ENCODE assay signal across 1 cellular context in the genomic region with DNA sequence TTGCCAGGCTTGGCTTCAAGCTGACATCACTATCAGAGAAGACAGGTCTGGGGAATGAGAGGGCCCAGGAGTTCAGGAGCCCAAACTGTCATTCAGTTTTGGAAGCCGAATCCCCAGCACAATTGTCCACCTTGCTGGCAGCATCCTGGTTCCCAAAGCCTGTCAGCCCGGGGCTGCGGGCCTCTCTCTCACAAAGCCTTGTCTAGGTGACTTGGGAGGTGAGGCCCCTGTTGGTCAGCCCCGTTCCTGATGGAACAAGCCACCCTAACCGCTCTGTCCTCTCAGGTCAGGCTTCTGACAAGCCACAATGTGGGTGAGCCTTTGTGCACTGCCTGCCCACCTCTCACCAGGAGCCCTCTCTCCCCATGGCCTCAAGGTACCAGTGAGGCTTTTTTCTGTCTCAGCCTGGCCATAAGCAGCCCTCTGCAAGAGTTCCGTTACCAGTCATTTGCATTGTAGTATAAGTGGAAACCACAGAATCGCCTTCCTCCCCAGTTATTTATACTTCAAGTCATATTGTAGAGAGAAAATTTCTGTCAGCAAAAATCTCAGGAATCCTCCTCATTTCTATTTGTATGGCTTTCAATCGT.
TF ChIP-seq lines count a peak whose summit lies in the region.

No MANE protein-coding gene starts in this region.

TF ChIP-seq in GM12878, 131 proteins besides CTCF, POLR2A, EP300 and RAD21 (continued from another document):
- TF ChIP-seq, protein P1, sequence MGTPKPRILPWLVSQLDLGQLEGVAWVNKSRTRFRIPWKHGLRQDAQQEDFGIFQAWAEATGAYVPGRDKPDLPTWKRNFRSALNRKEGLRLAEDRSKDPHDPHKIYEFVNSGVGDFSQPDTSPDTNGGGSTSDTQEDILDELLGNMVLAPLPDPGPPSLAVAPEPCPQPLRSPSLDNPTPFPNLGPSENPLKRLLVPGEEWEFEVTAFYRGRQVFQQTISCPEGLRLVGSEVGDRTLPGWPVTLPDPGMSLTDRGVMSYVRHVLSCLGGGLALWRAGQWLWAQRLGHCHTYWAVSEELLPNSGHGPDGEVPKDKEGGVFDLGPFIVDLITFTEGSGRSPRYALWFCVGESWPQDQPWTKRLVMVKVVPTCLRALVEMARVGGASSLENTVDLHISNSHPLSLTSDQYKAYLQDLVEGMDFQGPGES (IDR thresholded peaks at IDR 0.05), result no peak
- no peak for TF ChIP-seq CEBPB (IDR thresholded peaks at IDR 0.05; ENCODE audit: borderline replicate concordance in 1 of 2, low read depth in 2 of 2, low read length in 2 of 2)
- TF ChIP-seq MTA3 (IDR thresholded peaks at IDR 0.05; ENCODE audit: borderline replicate concordance, low read length), result 0 out of 2 replicates have a peak, but pooled peaks have one; percentile 54
- peak; percentile 83 for TF ChIP-seq RUNX3 (IDR thresholded peaks at IDR 0.05; ENCODE audit: low read length)
